Comparison of ENCODE assay signal across 13 cellular contexts in genomic region chr19:1748115-1748702, GRCh38. TPM values are rescaled to one million over a fixed set of nuclear protein-coding genes. Genes with fewer than 3 reads are reported as not detected.
DNase-seq lines count a peak whose midpoint lies in the region; ATAC-seq, FAIRE-seq and TF ChIP-seq lines count a peak whose summit lies in the region.
"Had no signal": no experiment of that assay in that cellular context is flagged by ENCODE, and none has a peak within 500 bp of the region (broad histone marks: within the 10 kb centered on the region; RNA-seq: fewer than 3 reads in every experiment).

No MANE protein-coding gene starts in this region.

- TF ChIP-seq CTCF in Calu3 (IDR thresholded peaks at IDR 0.05; ENCODE audit: unreplicated experiment) (no peak), H9 (conservative IDR thresholded peaks at IDR 0.05) (no peak), GM12878 (IDR thresholded peaks at IDR 0.05 in 2 of 3, conservative IDR thresholded peaks at IDR 0.05 in 1 of 3; ENCODE audit: control insufficient read depth in 2 of 3, extremely low read depth in 1 of 3, insufficient read depth in 1 of 3, low read depth in 3 of 3, low read length in 3 of 3) (no peak)

- no peak overlapping the region for H2BK12ac ChIP-seq in H9 (ENCODE audit: insufficient read length, low read depth, low read length)

- peaks cover 75% of the 10 kb centered on the region for H3K27me3 ChIP-seq in H9 (ENCODE audit: insufficient read depth, low read length)
- H3K27me3 ChIP-seq in GM12878 (replicated peaks in 1 of 2; ENCODE audit: control insufficient read depth in 2 of 2, insufficient read depth in 2 of 2, low read length in 1 of 2): peaks cover 16 to 24% of the 10 kb centered on the region in 2 experiments
- H3K27me3 ChIP-seq in mesendoderm (ENCODE audit: insufficient read depth, low read length, poor library complexity): peaks cover 74% of the 10 kb centered on the region

- H3K27ac Mint-ChIP-seq in Calu3 (ENCODE audit: unreplicated experiment): peak overlapping the region; percentile 91
- H3K27ac Mint-ChIP-seq in H9: no peak overlapping the region
- no peak overlapping the region for H3K27ac Mint-ChIP-seq in activated T-helper 2 cell treated with anti-CD3 and anti-CD28 coated beads, Interferon-gamma antibody, Interleukin-2, Interleukin-4, amounts not matched to agents 10 μg/mL and 5 μg/mL and 100 μg/mL, durations not matched to agents 14 hours and 24 hours and 36 hours

- TF ChIP-seq EP300 in GM12878 (IDR thresholded peaks at IDR 0.05; ENCODE audit: borderline replicate concordance in 1 of 2, control insufficient read depth in 1 of 2, low read depth in 2 of 2, low read length in 2 of 2): no peak

- intact Hi-C loops in Calu3 (cut with micrococcal nuclease; ENCODE audit: unreplicated experiment): no loop called here
- intact Hi-C loops in GM12878 (cut with micrococcal nuclease; ENCODE audit: unreplicated experiment): no loop called here
- intact Hi-C loops in activated T-helper 2 cell treated with anti-CD3 and anti-CD28 coated beads, Interferon-gamma antibody, Interleukin-2, Interleukin-4, amounts not matched to agents 10 μg/mL and 5 μg/mL and 100 μg/mL, durations not matched to agents 14 hours and 24 hours and 36 hours (cut with micrococcal nuclease): no loop called here

- no peak overlapping the region for H4K91ac ChIP-seq in H9 (ENCODE audit: insufficient read length, low read depth, low read length)

- H4K20me1 ChIP-seq in H9 (ENCODE audit: control insufficient read depth, insufficient read depth, insufficient read length) (no peaks in the 10 kb centered on the region), GM12878 (ENCODE audit: control insufficient read depth, insufficient read depth) (no peaks in the 10 kb centered on the region)

- SMC1A ChIA-PET in GM12878 (lab: Charles Lee; ENCODE audit: uncharacterized antibody, unreplicated experiment): no interaction called here

- H3K9ac ChIP-seq in H9 (ENCODE audit: extremely low read depth, insufficient read length, low read length) (no peak overlapping the region), GM12878 (ENCODE audit: control insufficient read depth, insufficient read depth, low read length) (no peak overlapping the region), mesendoderm (ENCODE audit: low read length) (peak overlapping the region; percentile 29)

- peaks cover 22% of the 10 kb centered on the region for H3K23me2 ChIP-seq in H9 (ENCODE audit: insufficient read length, low read depth, low read length, poor library complexity, severe bottlenecking)

- TSS peak; percentile 91 for BruUV-seq in Calu3 (replicated peaks; lab: Mats Ljungman, UMichigan)
- BruUV-seq in GM12878 (replicated peaks; lab: Mats Ljungman, UMichigan): no TSS peak

- H4K5ac ChIP-seq in H9 (ENCODE audit: insufficient read length, low read depth, low read length): no peak overlapping the region
- H4K5ac ChIP-seq in mesendoderm (ENCODE audit: low read length): no peak overlapping the region

- peak overlapping the region; percentile 52 for H3K4me2 ChIP-seq in H9 (ENCODE audit: insufficient read depth, insufficient read length, low read length)
- H3K4me2 ChIP-seq in GM12878 (ENCODE audit: control insufficient read depth, insufficient read depth): peak overlapping the region; percentile 77
- H3K4me2 ChIP-seq in mesendoderm (ENCODE audit: low read length): peak overlapping the region; percentile 57

- H3K4me1 ChIP-seq in H9 (ENCODE audit: insufficient read depth, low read length): no peaks in the 10 kb centered on the region; the same call in 1 of the 2 replicates
- H3K4me1 ChIP-seq in GM12878 (ENCODE audit: control insufficient read depth, insufficient read depth, low read length): peaks cover 12% of the 10 kb centered on the region
- H3K4me1 ChIP-seq in mesendoderm (ENCODE audit: control insufficient read depth, low read depth, low read length): peaks cover 1% of the 10 kb centered on the region

- FAIRE-seq in GM12878 (lab: Jason Lieb, UNC) (no peak), RCC 7860 (lab: Jason Lieb, UNC) (no peak)
- FAIRE-seq: colon had no signal

- H2AK5ac ChIP-seq in H9 (ENCODE audit: insufficient read length, low read length) (no peak overlapping the region), mesendoderm (ENCODE audit: low read length) (no peak overlapping the region)

- no peaks in the 10 kb centered on the region for H3K9me3 Mint-ChIP-seq in Calu3 (ENCODE audit: low read depth, unreplicated experiment)
- H3K9me3 Mint-ChIP-seq in H9: no peaks in the 10 kb centered on the region; a peak in 2 of 5 replicates
- no peaks in the 10 kb centered on the region for H3K9me3 Mint-ChIP-seq in activated T-helper 2 cell treated with anti-CD3 and anti-CD28 coated beads, Interferon-gamma antibody, Interleukin-2, Interleukin-4, amounts not matched to agents 10 μg/mL and 5 μg/mL and 100 μg/mL, durations not matched to agents 14 hours and 24 hours and 36 hours

- no peak for TF ChIP-seq POLR2A in GM12878 (IDR thresholded peaks at IDR 0.05; ENCODE audit: low read depth, low read length)

- CTCF ChIA-PET in Calu3 (lab: Charles Lee): interaction anchor here (0.7 to 2.0 kb wide), 2 partner anchors 76 to 128 kb away, joined by 5 to 11 read pairs; no protein-coding TSS in a partner anchor
- CTCF ChIA-PET in GM12878 (lab: Yijun Ruan, JAX): no interaction called here

- peak; percentile 72 for ATAC-seq in GM12878

- H2BK15ac ChIP-seq in H9 (ENCODE audit: low read depth, low read length): no peak overlapping the region
- no peak overlapping the region for H2BK15ac ChIP-seq in mesendoderm (replicated peaks; ENCODE audit: low read depth)

- H3K36me3 Mint-ChIP-seq in Calu3 (ENCODE audit: insufficient read depth, unreplicated experiment) (peaks cover 47% of the 10 kb centered on the region), H9 (ENCODE audit: insufficient read depth in 1 of 3, low read depth in 3 of 3) (no peaks in the 10 kb centered on the region)
- H3K36me3 Mint-ChIP-seq in activated T-helper 2 cell treated with anti-CD3 and anti-CD28 coated beads, Interferon-gamma antibody, Interleukin-2, Interleukin-4, amounts not matched to agents 10 μg/mL and 5 μg/mL and 100 μg/mL, durations not matched to agents 14 hours and 24 hours and 36 hours (ENCODE audit: low read depth): no peaks in the 10 kb centered on the region

- H3K36me3 ChIP-seq in GM12878 (ENCODE audit: control insufficient read depth in 2 of 2, insufficient read depth in 2 of 2, low read length in 1 of 2) (no peaks in the 10 kb centered on the region), mesendoderm (ENCODE audit: control insufficient read depth, insufficient read depth, low read length) (no peaks in the 10 kb centered on the region)

- H3K4me1 Mint-ChIP-seq in Calu3 (ENCODE audit: low read depth, unreplicated experiment): no peaks in the 10 kb centered on the region
- peaks cover 9 to 22% of the 10 kb centered on the region in 2 experiments for H3K4me1 Mint-ChIP-seq in H9
- peaks cover 10% of the 10 kb centered on the region for H3K4me1 Mint-ChIP-seq in activated T-helper 2 cell treated with anti-CD3 and anti-CD28 coated beads, Interferon-gamma antibody, Interleukin-2, Interleukin-4, amounts not matched to agents 10 μg/mL and 5 μg/mL and 100 μg/mL, durations not matched to agents 14 hours and 24 hours and 36 hours (ENCODE audit: low read depth)

- no peaks in the 10 kb centered on the region for H3K79me2 ChIP-seq in H9 (ENCODE audit: insufficient read depth, low read length)
- H3K79me2 ChIP-seq in GM12878 (ENCODE audit: control insufficient read depth, insufficient read depth, low read length): no peaks in the 10 kb centered on the region
- no peaks in the 10 kb centered on the region for H3K79me2 ChIP-seq in mesendoderm (ENCODE audit: control insufficient read depth, insufficient read depth, low read length)

- no peak overlapping the region for H3K27ac ChIP-seq in H9 (ENCODE audit: insufficient read length, low read depth, low read length)
- H3K27ac ChIP-seq in GM12878 (ENCODE audit: control insufficient read depth, insufficient read depth): no peak overlapping the region
- H3K27ac ChIP-seq in mesendoderm (ENCODE audit: low read depth, low read length): no peak overlapping the region

- no peak overlapping the region for H2BK5ac ChIP-seq in H9 (ENCODE audit: insufficient read length, low read length)
- no peak overlapping the region for H2BK5ac ChIP-seq in mesendoderm (ENCODE audit: low read length)

- H3K27me3 Mint-ChIP-seq in Calu3 (ENCODE audit: unreplicated experiment): no peaks in the 10 kb centered on the region
- H3K27me3 Mint-ChIP-seq in H9 (ENCODE audit: low read depth): peaks cover 95% of the 10 kb centered on the region
- peaks cover 50% of the 10 kb centered on the region for H3K27me3 Mint-ChIP-seq in activated T-helper 2 cell treated with anti-CD3 and anti-CD28 coated beads, Interferon-gamma antibody, Interleukin-2, Interleukin-4, amounts not matched to agents 10 μg/mL and 5 μg/mL and 100 μg/mL, durations not matched to agents 14 hours and 24 hours and 36 hours (ENCODE audit: low read depth)

- H3K4me3 Mint-ChIP-seq in Calu3 (ENCODE audit: low read depth, unreplicated experiment) (peak overlapping the region; percentile 64), H9 (peak overlapping the region; percentile 51 to 83)
- H3K4me3 Mint-ChIP-seq in activated T-helper 2 cell treated with anti-CD3 and anti-CD28 coated beads, Interferon-gamma antibody, Interleukin-2, Interleukin-4, amounts not matched to agents 10 μg/mL and 5 μg/mL and 100 μg/mL, durations not matched to agents 14 hours and 24 hours and 36 hours (ENCODE audit: low read depth): no peak overlapping the region

- H2BK120ac ChIP-seq in H9 (ENCODE audit: low read depth, low read length, poor library complexity, severe bottlenecking) (no peak overlapping the region), mesendoderm (ENCODE audit: low read depth, low read length) (no peak overlapping the region)

- H3K18ac ChIP-seq in H9 (ENCODE audit: insufficient read length, low read depth, low read length): no peak overlapping the region
- no peak overlapping the region for H3K18ac ChIP-seq in mesendoderm (ENCODE audit: low read length)

- H3K4me3 ChIP-seq in GM12878 (no peak overlapping the region), mesendoderm (ENCODE audit: low read length) (no peak overlapping the region)

- DNase-seq in Calu3 (no peak), H9 (no peak), GM12878 (ENCODE audit: low read depth, low spot score) (no peak), mesendoderm (no peak), RCC 7860 (ENCODE audit: low spot score) (no peak), amniotic stem cell (lab: John Stamatoyannopoulos, UW) (no peak), NCI-H510A (lab: John Stamatoyannopoulos, UW) (no peak)
- DNase-seq in activated T-helper 2 cell treated with anti-CD3 and anti-CD28 coated beads, Interferon-gamma antibody, Interleukin-2, Interleukin-4, amounts not matched to agents 10 μg/mL and 5 μg/mL and 100 μg/mL, durations not matched to agents 14 hours and 24 hours and 36 hours (ENCODE audit: low spot score): no peak
- DNase-seq: stimulated activated CD4-positive, alpha-beta T cell treated with anti-CD3 and anti-CD28 coated beads, Interleukin-2, amount 100 ng/mL, for 24 hours; trophoblast cell had no signal

- H3K79me1 ChIP-seq in H9 (ENCODE audit: insufficient read depth, low read depth, low read length, poor library complexity, severe bottlenecking) (no peaks in the 10 kb centered on the region), mesendoderm (ENCODE audit: low read length) (no peaks in the 10 kb centered on the region)

- POLR2A ChIA-PET in GM12878 (lab: Charles Lee): no interaction called here

- RAD21 ChIA-PET in GM12878 (lab: Charles Lee; ENCODE audit: unreplicated experiment): interaction anchor here (0.5 kb wide), 1 partner anchor 29 kb away, joined by 3 read pairs; no protein-coding TSS in a partner anchor

- H3K14ac ChIP-seq in H9 (ENCODE audit: insufficient read depth, low read length): no peak overlapping the region; the same call in 1 of the 2 replicates

- no peak overlapping the region for H3K23ac ChIP-seq in H9 (ENCODE audit: insufficient read length, low read depth, low read length)
- H3K23ac ChIP-seq in mesendoderm (ENCODE audit: low read length): no peak overlapping the region

- H3K4ac ChIP-seq in H9 (ENCODE audit: low read depth, low read length) (no peak overlapping the region), mesendoderm (ENCODE audit: low read depth, low read length) (no peak overlapping the region)

- no peak for TF ChIP-seq RAD21 in GM12878 (IDR thresholded peaks at IDR 0.05; ENCODE audit: insufficient read depth, low read depth, low read length)

- no peaks in the 10 kb centered on the region for H3K9me3 ChIP-seq in H9 (ENCODE audit: control insufficient read depth, low read depth, low read length)
- H3K9me3 ChIP-seq in GM12878 (replicated peaks; ENCODE audit: control insufficient read depth, insufficient read depth, low read length): no peaks in the 10 kb centered on the region

- H2AFZ ChIP-seq in H9 (ENCODE audit: low read length) (no peak overlapping the region), GM12878 (ENCODE audit: control insufficient read depth, low read depth, low read length) (0 out of 2 replicates have a peak overlapping the region, but pooled peaks have one; percentile 4)

- H2BK20ac ChIP-seq in H9 (ENCODE audit: low read depth, low read length, poor library complexity, severe bottlenecking): no peak overlapping the region

- no peak overlapping the region for H4K8ac ChIP-seq in H9 (replicated peaks; ENCODE audit: insufficient read length, low read depth, low read length)
- no peak overlapping the region for H4K8ac ChIP-seq in mesendoderm (ENCODE audit: low read depth, low read length)

- H3T11ph ChIP-seq in H9 (ENCODE audit: low read length): no peak overlapping the region

- WGBS in H9 (ENCODE audit: extremely low coverage, insufficient read length, low lambda C conversion rate): no CpG with 5 or more reads among the region's 48 CpGs
- 4% methylated on average over 47 of the region's 48 CpGs for WGBS in GM12878 (ENCODE audit: insufficient coverage, insufficient replicate concordance, low lambda C conversion rate, missing lambda C conversion rate)
- no CpG with 5 or more reads among the region's 48 CpGs for WGBS in mesendoderm (ENCODE audit: extremely low coverage, insufficient coverage, low lambda C conversion rate)

- H3K56ac ChIP-seq in H9 (ENCODE audit: insufficient read length, low read depth, low read length): no peak overlapping the region
- H3K56ac ChIP-seq in mesendoderm (ENCODE audit: low read length): peak overlapping the region; percentile 70

- in situ Hi-C loops in GM12878 (cut with MboI): no loop called here

RNA-seq across cellular contexts. Expression of gene ONECUT3, which starts 5.1 kb away (rescaled TPM):
- total RNA-seq in Calu3 (2022): 20.0 and 25.7 TPM in 2 replicates
- total RNA-seq in H9 (2021): 0.04 and 0.07 TPM in 2 replicates
- total RNA-seq in GM12878 (2013; cell fraction: nucleolus; rRNA removed): not detected in 2 replicates
- not detected in 2 replicates for total RNA-seq in GM12878 (2014; rRNA removed)
- total RNA-seq in GM12878 (2014; rRNA removed; fragmentation: Illumina TruSeq; extraction: Trizol): not detected in 2 replicates
- total RNA-seq in GM12878 (2021): not detected in 2 replicates
- polyA plus RNA-seq in GM12878 (2011; ENCODE audit: low read depth): not detected
- not detected in 2 replicates for polyA plus RNA-seq in GM12878 (2011; rRNA removed)
- polyA plus RNA-seq in GM12878 (2011; cell fraction: cytosol; rRNA removed): not detected in 2 replicates
- not detected in 2 replicates for polyA plus RNA-seq in GM12878 (2011; cell fraction: nucleus; rRNA removed)
- polyA plus RNA-seq in GM12878 (2012): not detected in 2 replicates
- polyA plus RNA-seq in GM12878 (2014; fragmentation: Illumina TruSeq; extraction: Trizol): not detected in 2 replicates
- polyA plus RNA-seq in GM12878 (2014; fragmentation: Nextera tagmentation; extraction: Ambion mirVana): not detected
- not detected in 2 replicates for polyA plus RNA-seq in GM12878 (2014; rRNA removed)
- polyA plus RNA-seq in GM12878 (2016; fragmentation: Nextera tagmentation; extraction: Ambion mirVana): not detected
- not detected in 2 replicates for polyA minus RNA-seq in GM12878 (2011; rRNA and poly(A)+ RNA removed)
- polyA minus RNA-seq in GM12878 (2011; cell fraction: cytosol; rRNA and poly(A)+ RNA removed): not detected in 2 replicates
- not detected in 2 replicates for polyA minus RNA-seq in GM12878 (2011; cell fraction: nucleus; rRNA and poly(A)+ RNA removed)
- not detected for polyA plus RNA-seq in mesendoderm (2013, experiment 1 of 2)
- not detected for polyA plus RNA-seq in mesendoderm (2013, experiment 2 of 2)
- not detected in 2 replicates for total RNA-seq in activated T-helper 2 cell treated with anti-CD3 and anti-CD28 coated beads, Interferon-gamma antibody, Interleukin-2, Interleukin-4, amounts not matched to agents 10 μg/mL and 5 μg/mL and 100 μg/mL, durations not matched to agents 14 hours and 24 hours and 36 hours
- total RNA-seq: HT1080, liver had no signal
- polyA plus RNA-seq: liver had no signal

Comparison
In these comparisons a context has a peak if more than half of its experiments do, and no peak if none do; other contexts are left out.
1. RNA of gene ONECUT3, which starts 5.1 kb away (total RNA-seq): 20.0 to 25.7 TPM in Calu3; 0.04 to 0.07 TPM in H9, not detected in GM12878 and not detected in activated T-helper 2 cell treated with anti-CD3 and anti-CD28 coated beads, Interferon-gamma antibody, Interleukin-2, Interleukin-4, amounts not matched to agents 10 μg/mL and 5 μg/mL and 100 μg/mL, durations not matched to agents 14 hours and 24 hours and 36 hours; every median in the first group is over 10 times any median in the second.
2. Peak in every context shown above with its lines, with median percentiles within 50 percentile points of each other: H3K4me2 ChIP-seq.